16 cellular contexts compared by ENCODE assay signal in genomic region chr2:119085613-119086012, GRCh38.
"Had no signal": no experiment of that assay in that cellular context is flagged by ENCODE, and none has a peak within 500 bp of the region (broad histone marks: within the 10 kb centered on the region; RNA-seq: fewer than 3 reads in every experiment).

No MANE protein-coding gene starts in this region.

- H3K4me1 Mint-ChIP-seq: activated B cell treated with CpG ODN at 0.5 μM for 24 hours; activated CD4-positive, alpha-beta T cell treated with anti-CD3 and anti-CD28 coated beads, Interleukin-2, amount 10 ng/mL, durations not matched to agents 7 days and 5 days; naive B cell had no signal

- H3K9me3 ChIP-seq: adrenal gland, body of pancreas, pancreas had no signal

- DNase-seq: activated B cell treated with CpG ODN at 0.5 μM for 24 hours; activated CD4-positive, alpha-beta T cell treated with anti-CD3 and anti-CD28 coated beads, Interleukin-2, amount 10 ng/mL, durations not matched to agents 7 days and 5 days; activated naive CD4-positive, alpha-beta T cell treated with anti-CD3 and anti-CD28 coated beads, Interleukin-2, amount 50 U/mL, for 16 hours; activated T-cell treated with anti-CD3 and anti-CD28 coated beads for 4 hours; dermis blood vessel endothelial cell; erythroblast; naive B cell; retina; stimulated activated CD4-positive, alpha-beta T cell treated with anti-CD3 and anti-CD28 coated beads, Interleukin-4, amount 100 ng/mL, for 4 hours; T1000; trophoblast cell had no signal

- H3K27ac Mint-ChIP-seq: activated B cell treated with CpG ODN at 0.5 μM for 24 hours; activated CD4-positive, alpha-beta T cell treated with anti-CD3 and anti-CD28 coated beads, Interleukin-2, amount 10 ng/mL, durations not matched to agents 7 days and 5 days; activated T-helper 2 cell treated with anti-CD3 and anti-CD28 coated beads, Interferon-gamma antibody, Interleukin-2, Interleukin-4, amounts not matched to agents 10 μg/mL and 5 μg/mL and 100 μg/mL, durations not matched to agents 14 hours and 24 hours and 36 hours; naive B cell had no signal

- H3K4me1 ChIP-seq: adrenal gland had no signal

- H3K4me3 Mint-ChIP-seq: activated B cell treated with CpG ODN at 0.5 μM for 24 hours; activated CD4-positive, alpha-beta T cell treated with anti-CD3 and anti-CD28 coated beads, Interleukin-2, amount 10 ng/mL, durations not matched to agents 7 days and 5 days; naive B cell had no signal

- H3K9me3 Mint-ChIP-seq: activated CD4-positive, alpha-beta T cell treated with anti-CD3 and anti-CD28 coated beads, Interleukin-2, amount 10 ng/mL, durations not matched to agents 7 days and 5 days; activated T-helper 2 cell treated with anti-CD3 and anti-CD28 coated beads, Interferon-gamma antibody, Interleukin-2, Interleukin-4, amounts not matched to agents 10 μg/mL and 5 μg/mL and 100 μg/mL, durations not matched to agents 14 hours and 24 hours and 36 hours had no signal

- H3K36me3 ChIP-seq: adrenal gland, pancreas had no signal

- H3K27me3 ChIP-seq: adrenal gland, body of pancreas, pancreas had no signal

- FAIRE-seq: islet of Langerhans, pancreas had no signal

- H3K27ac ChIP-seq: adrenal gland, body of pancreas, pancreas had no signal

- ATAC-seq: body of pancreas had no signal

- H3K4me3 ChIP-seq: adrenal gland, body of pancreas, pancreas had no signal

- H3K27me3 Mint-ChIP-seq: activated B cell treated with CpG ODN at 0.5 μM for 24 hours; activated CD4-positive, alpha-beta T cell treated with anti-CD3 and anti-CD28 coated beads, Interleukin-2, amount 10 ng/mL, durations not matched to agents 7 days and 5 days had no signal
